27 cellular contexts compared by ENCODE assay signal in genomic region chr20:54170026-54170471, GRCh38. TPM values are rescaled to one million over a fixed set of nuclear protein-coding genes. Genes with fewer than 3 reads are reported as not detected.
"Had no signal": no experiment of that assay in that cellular context is flagged by ENCODE, and none has a peak within 500 bp of the region (broad histone marks: within the 10 kb centered on the region; RNA-seq: fewer than 3 reads in every experiment).

No MANE protein-coding gene starts in this region.

- H3K4me1 ChIP-seq: psoas muscle had no signal

- H3K9me3 ChIP-seq: gastroesophageal sphincter, heart left ventricle, left ventricle myocardium inferior, lower lobe of right lung, ovary, psoas muscle, spleen, thoracic aorta, tibial nerve, upper lobe of left lung had no signal

- H3K27ac Mint-ChIP-seq: natural killer cell; stimulated activated memory B cell treated with anti-CD40 and anti-IgM and Interleukin-4, amounts not matched to agents 10 μg/mL and 1 μg/mL and 100 μg/mL, for 72 hours had no signal

- H2AFZ ChIP-seq: hepatocyte had no signal

- H3K79me2 ChIP-seq: hepatocyte had no signal

- H3K4me2 ChIP-seq: hepatocyte had no signal

- DNase-seq: cortex of kidney; effector CD4-positive, alpha-beta T cell; heart left ventricle; kidney glomerular epithelial cell; left colon; left ventricle myocardium inferior; lower lobe of right lung; natural killer cell; occipital lobe; ovary; posterior cingulate gyrus; psoas muscle; right cardiac atrium; spleen; stimulated activated CD4-positive, alpha-beta T cell treated with anti-CD3 and anti-CD28 coated beads, Interleukin-4, amount 100 ng/mL, for 4 hours; stimulated activated naive CD8-positive, alpha-beta T cell treated with anti-CD3 and anti-CD28 coated beads, Interleukin-15, Interleukin-2, amounts not matched to agents 100 U/mL and 50 U/mL, for 24 hours; upper lobe of left lung had no signal

- H3K36me3 Mint-ChIP-seq: natural killer cell; stimulated activated memory B cell treated with anti-CD40 and anti-IgM and Interleukin-4, amounts not matched to agents 10 μg/mL and 1 μg/mL and 100 μg/mL, for 72 hours had no signal

- H3K27me3 ChIP-seq: ovary had no signal

- ATAC-seq: gastroesophageal sphincter; heart left ventricle; lower lobe of right lung; natural killer cell; psoas muscle; right cardiac atrium; stimulated activated memory B cell treated with anti-CD40 and anti-IgM and Interleukin-4, amounts not matched to agents 10 μg/mL and 1 μg/mL and 100 μg/mL, for 72 hours; stimulated activated naive CD8-positive, alpha-beta T cell treated with anti-CD3 and anti-CD28 coated beads, Interleukin-15, Interleukin-2, amounts not matched to agents 100 U/mL and 50 U/mL, for 24 hours had no signal

- H3K4me3 ChIP-seq: gastroesophageal sphincter, heart left ventricle, hepatocyte, left ventricle myocardium inferior, lower lobe of right lung, ovary, psoas muscle, skin epidermis, spleen, thoracic aorta, tibial nerve, upper lobe of left lung had no signal

- H3K36me3 ChIP-seq: gastroesophageal sphincter, heart left ventricle, left ventricle myocardium inferior, lower lobe of right lung, ovary, spleen, thoracic aorta, tibial nerve, upper lobe of left lung had no signal

- FAIRE-seq: islet of Langerhans, urothelium cell line had no signal

- H3K9me3 Mint-ChIP-seq: natural killer cell; stimulated activated memory B cell treated with anti-CD40 and anti-IgM and Interleukin-4, amounts not matched to agents 10 μg/mL and 1 μg/mL and 100 μg/mL, for 72 hours had no signal

- H3K4me3 Mint-ChIP-seq: natural killer cell; stimulated activated memory B cell treated with anti-CD40 and anti-IgM and Interleukin-4, amounts not matched to agents 10 μg/mL and 1 μg/mL and 100 μg/mL, for 72 hours had no signal

- H3K27ac ChIP-seq: gastroesophageal sphincter, heart left ventricle, hepatocyte, left ventricle myocardium inferior, lower lobe of right lung, ovary, psoas muscle, skin epidermis, spleen, thoracic aorta, tibial nerve, upper lobe of left lung had no signal

RNA-seq across cellular contexts. Expression of gene CYP24A1, which starts 3.7 kb away (rescaled TPM):
- total RNA-seq: dermis microvascular lymphatic vessel endothelial cell, heart left ventricle, left colon, left ventricle myocardium inferior, mesenteric fat pad, occipital lobe, psoas muscle, right cardiac atrium, spleen, thoracic aorta, tibial nerve had no signal
- polyA plus RNA-seq: heart left ventricle, hepatocyte, ovary, right cardiac atrium, spleen had no signal
